16 cellular contexts compared by ENCODE assay signal in the genomic region with DNA sequence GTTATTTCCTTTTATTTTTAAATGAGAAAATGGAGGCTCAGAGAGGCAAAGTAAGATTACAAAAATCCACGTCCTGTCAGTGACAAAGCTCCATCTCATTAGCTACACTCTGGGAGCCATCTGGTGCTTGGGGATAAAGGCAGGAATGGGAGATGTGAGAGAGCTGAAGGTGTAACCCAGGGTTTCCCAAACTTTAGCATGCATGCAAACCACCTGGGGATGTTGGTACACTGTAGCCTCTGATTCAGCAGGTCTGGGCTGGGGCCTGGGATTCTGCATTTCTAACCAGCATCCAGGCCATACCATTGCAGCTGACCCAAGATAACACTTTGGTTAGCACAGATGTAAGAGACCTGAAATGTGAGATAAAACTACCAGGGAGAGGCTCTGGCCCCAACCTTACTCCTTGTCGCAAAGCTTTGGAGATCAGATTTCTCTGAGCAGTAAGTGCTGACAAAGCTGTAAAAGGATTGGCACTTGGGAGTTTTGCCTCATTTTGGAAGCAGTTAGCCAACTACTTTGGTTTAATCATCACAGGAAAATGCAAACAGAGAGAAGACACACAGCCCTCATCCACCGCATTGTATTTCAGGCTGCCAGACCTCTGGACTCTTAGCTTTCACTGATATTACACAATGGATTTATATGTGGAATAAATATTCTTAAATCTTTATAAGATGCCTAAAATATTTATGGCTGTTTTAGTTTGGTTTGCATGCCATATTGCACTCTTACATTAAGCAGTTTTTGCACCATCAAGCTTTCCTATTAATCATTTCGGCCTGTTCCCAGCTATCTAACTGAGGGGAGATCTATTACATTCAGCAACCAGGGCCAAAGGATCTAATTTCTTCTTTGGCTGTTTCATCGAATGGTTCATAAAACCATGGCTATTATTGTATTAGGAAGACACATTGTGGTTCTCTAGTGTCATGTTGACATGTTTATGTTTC.
A peak's percentile ranks its signal among the peaks of the same experiment; 100 is the strongest.
DNase-seq lines count a peak whose midpoint lies in the region; ATAC-seq, FAIRE-seq and TF ChIP-seq lines count a peak whose summit lies in the region.
"Had no signal": no experiment of that assay in that cellular context is flagged by ENCODE, and none has a peak within 500 bp of the region (broad histone marks: within the 10 kb centered on the region; RNA-seq: fewer than 3 reads in every experiment).

No MANE protein-coding gene starts in this region.

- in situ Hi-C loops in transverse colon (cut with MboI; ENCODE audit: low pct_ligation_motif_present in 1 of 4, low pct_unique_long_range_greater_than_20kb in 1 of 4, low sequenced_read_pairs in 3 of 4): no loop called here

- H3K4me1 ChIP-seq in transverse colon: peaks cover 0 to 14% (median 9%) of the 10 kb centered on the region in 4 donors

- no peaks in the 10 kb centered on the region for H3K36me3 ChIP-seq in transverse colon

- TF ChIP-seq EP300 in transverse colon (IDR thresholded peaks at IDR 0.05; ENCODE audit: low read depth): no peak

- ATAC-seq in HG03045 (IDR thresholded peaks at IDR 0.05; ENCODE audit: unreplicated experiment): no peak
- ATAC-seq: naive thymus-derived CD4-positive, alpha-beta T cell had no signal

- H3K4me3 ChIP-seq in transverse colon: no peak overlapping the region
- H3K4me3 ChIP-seq in coronary artery: no peak overlapping the region

- DNase-seq in NCI-H1417 (lab: John Stamatoyannopoulos, UW) (peak in 2 of 3 experiments; percentile 2 to 8), NCI-H1417 treated with DMSO at 0.1 percent for 48 hours (lab: John Stamatoyannopoulos, UW) (no peak), NCI-H82 (lab: John Stamatoyannopoulos, UW) (peak; percentile 91), transverse colon (no peak), GM19239 (ENCODE audit: insufficient read length, low spot score) (no peak), coronary artery (ENCODE audit: low spot score) (no peak)
- DNase-seq: 8988T; activated CD8-positive, alpha-beta memory T cell treated with anti-CD3 and anti-CD28 coated beads, Interleukin-2, amount 50 U/mL, for 48 hours; activated naive CD8-positive, alpha-beta T cell treated with anti-CD3 and anti-CD28 coated beads, Interleukin-2, amount 10 ng/mL, durations not matched to agents 7 days and 5 days; COR-L47; cortex of kidney; kidney glomerular epithelial cell; naive thymus-derived CD4-positive, alpha-beta T cell had no signal

- no peaks in the 10 kb centered on the region for H3K27me3 ChIP-seq in transverse colon

- H3K9me3 ChIP-seq in transverse colon: no peaks in the 10 kb centered on the region

- no peak for TF ChIP-seq POLR2A in transverse colon (IDR thresholded peaks at IDR 0.05)

- TF ChIP-seq CTCF in transverse colon (IDR thresholded peaks at IDR 0.05): no peak
- TF ChIP-seq CTCF in coronary artery (IDR thresholded peaks at IDR 0.05): no peak

- intact Hi-C loops in transverse colon (cut with DNase I; ENCODE audit: low total_unique reads): no loop called here

- peak; percentile 89 for FAIRE-seq in islet of Langerhans (lab: Jason Lieb, UNC)
- FAIRE-seq in GM19239 (lab: Jason Lieb, UNC): no peak

- H3K27ac ChIP-seq in transverse colon (peak overlapping the region in 3 of 4 donors; percentile 4 to 33 (median 26)), coronary artery (peak overlapping the region in 1 of 2 donors; percentile 28)
- H3K27ac ChIP-seq: VCaP had no signal

- 46 to 61% methylated on average over 3 to 5 of the region's 5 CpGs for WGBS in transverse colon (ENCODE audit: low coverage in 1 of 2), 2 donors

Comparison
In these comparisons a context has a peak if more than half of its experiments do, and no peak if none do; other contexts are left out.
1. DNase-seq: peak in NCI-H1417 (2 of 3) and NCI-H82 (single experiment); none in NCI-H1417 treated with DMSO at 0.1 percent for 48 hours (single experiment), transverse colon (single experiment), GM19239 (single experiment) and coronary artery (single experiment).